22 cellular contexts compared by ENCODE assay signal in the genomic region with DNA sequence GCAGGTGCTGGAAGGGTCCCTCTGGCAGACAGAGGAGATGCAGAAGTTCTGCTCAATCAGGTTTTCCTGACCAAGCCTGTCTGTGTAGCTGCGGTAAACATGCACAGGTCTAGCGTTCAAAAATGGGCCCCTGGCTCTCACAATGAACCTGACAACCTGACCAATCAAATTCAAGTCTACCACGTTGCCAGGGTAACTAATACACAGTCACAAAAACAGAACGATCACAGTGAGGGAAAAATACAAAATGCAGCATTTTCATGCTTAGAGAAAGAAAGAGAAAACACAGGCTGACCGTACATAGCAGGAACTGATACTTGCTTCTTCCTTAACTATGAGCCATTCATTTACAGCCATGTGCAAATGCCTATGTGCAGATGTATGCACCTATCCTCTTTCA.
A peak's percentile ranks its signal among the peaks of the same experiment; 100 is the strongest.
DNase-seq lines count a peak whose midpoint lies in the region; ATAC-seq and TF ChIP-seq lines count a peak whose summit lies in the region.
"Had no signal": no experiment of that assay in that cellular context is flagged by ENCODE, and none has a peak within 500 bp of the region (broad histone marks: within the 10 kb centered on the region; RNA-seq: fewer than 3 reads in every experiment).

No MANE protein-coding gene starts in this region.

- no peaks in the 10 kb centered on the region for H3K9me3 ChIP-seq in sigmoid colon
- H3K9me3 ChIP-seq: heart right ventricle had no signal

- H3K36me3 Mint-ChIP-seq in brain = no peaks in the 10 kb centered on the region
- no peaks in the 10 kb centered on the region for H3K36me3 Mint-ChIP-seq in stimulated activated effector memory CD8-positive, alpha-beta T cell treated with anti-CD3 and anti-CD28 coated beads, Interleukin-12 subunit alpha, Interleukin-12 subunit beta, amount 100 ng/mL, for 72 hours
- H3K36me3 Mint-ChIP-seq: stimulated activated memory B cell treated with anti-CD40 and anti-IgM and Interleukin-4, amounts not matched to agents 10 μg/mL and 1 μg/mL and 100 μg/mL, for 72 hours had no signal

- intact Hi-C loops in sigmoid colon (cut with DNase I) = no loop called here

- H3K27ac ChIP-seq in sigmoid colon = no peak overlapping the region
- H3K27ac ChIP-seq: heart right ventricle had no signal

- TF ChIP-seq CTCF in brain (conservative IDR thresholded peaks at IDR 0.05) = no peak
- no peak for TF ChIP-seq CTCF in sigmoid colon (IDR thresholded peaks at IDR 0.05)

- H3K4me1 ChIP-seq in sigmoid colon = peaks cover 0 to 3% (median 0%) of the 10 kb centered on the region in 4 donors
- H3K4me1 ChIP-seq: heart right ventricle had no signal

- H3K9me3 Mint-ChIP-seq in brain = no peaks in the 10 kb centered on the region
- H3K9me3 Mint-ChIP-seq in stimulated activated effector memory CD8-positive, alpha-beta T cell treated with anti-CD3 and anti-CD28 coated beads, Interleukin-12 subunit alpha, Interleukin-12 subunit beta, amount 100 ng/mL, for 72 hours = no peaks in the 10 kb centered on the region
- H3K9me3 Mint-ChIP-seq: activated CD4-positive, alpha-beta memory T cell treated with anti-CD3 and anti-CD28 coated beads, Interleukin-2, amount 10 ng/mL, durations not matched to agents 7 days and 5 days; activated naive CD8-positive, alpha-beta T cell treated with anti-CD3 and anti-CD28 coated beads, Interleukin-2, amount 50 U/mL, for 24 hours; stimulated activated memory B cell treated with anti-CD40 and anti-IgM and Interleukin-4, amounts not matched to agents 10 μg/mL and 1 μg/mL and 100 μg/mL, for 72 hours had no signal

- no peak overlapping the region for H3K4me3 ChIP-seq in sigmoid colon
- H3K4me3 ChIP-seq: heart right ventricle, smooth muscle cell had no signal

- no peaks in the 10 kb centered on the region for H3K27me3 ChIP-seq in sigmoid colon

- no peak for TF ChIP-seq POLR2A in sigmoid colon (IDR thresholded peaks at IDR 0.05)

- peaks cover 3% of the 10 kb centered on the region for H3K27me3 Mint-ChIP-seq in brain
- H3K27me3 Mint-ChIP-seq: activated CD4-positive, alpha-beta memory T cell treated with anti-CD3 and anti-CD28 coated beads, Interleukin-2, amount 10 ng/mL, durations not matched to agents 7 days and 5 days; activated naive CD8-positive, alpha-beta T cell treated with anti-CD3 and anti-CD28 coated beads, Interleukin-2, amount 50 U/mL, for 24 hours had no signal

- peak; percentile 21 for ATAC-seq in stimulated activated effector memory CD8-positive, alpha-beta T cell treated with anti-CD3 and anti-CD28 coated beads, Interleukin-12 subunit alpha, Interleukin-12 subunit beta, amount 100 ng/mL, for 72 hours
- ATAC-seq in HG02973 (IDR thresholded peaks at IDR 0.05; ENCODE audit: unreplicated experiment) = no peak
- ATAC-seq: activated CD4-positive, CD25-positive, alpha-beta regulatory T cell treated with anti-CD3 and anti-CD28 coated beads, Interleukin-2, amount 50 U/mL, for 24 hours; activated naive CD8-positive, alpha-beta T cell treated with anti-CD3 and anti-CD28 coated beads, Interleukin-2, amount 50 U/mL, for 24 hours; HCT116; heart right ventricle; left cardiac atrium; stimulated activated memory B cell treated with anti-CD40 and anti-IgM and Interleukin-4, amounts not matched to agents 10 μg/mL and 1 μg/mL and 100 μg/mL, for 72 hours had no signal

- H3K27ac Mint-ChIP-seq in brain = peak overlapping the region in 3 of 5 experiments; percentile 40 to 68 (median 59)
- H3K27ac Mint-ChIP-seq in stimulated activated effector memory CD8-positive, alpha-beta T cell treated with anti-CD3 and anti-CD28 coated beads, Interleukin-12 subunit alpha, Interleukin-12 subunit beta, amount 100 ng/mL, for 72 hours = no peak overlapping the region
- H3K27ac Mint-ChIP-seq: activated CD4-positive, alpha-beta memory T cell treated with anti-CD3 and anti-CD28 coated beads, Interleukin-2, amount 10 ng/mL, durations not matched to agents 7 days and 5 days; activated naive CD8-positive, alpha-beta T cell treated with anti-CD3 and anti-CD28 coated beads, Interleukin-2, amount 50 U/mL, for 24 hours; B cell; stimulated activated memory B cell treated with anti-CD40 and anti-IgM and Interleukin-4, amounts not matched to agents 10 μg/mL and 1 μg/mL and 100 μg/mL, for 72 hours had no signal

- DNase-seq in NOMO-1 treated with DMSO at 0.1 percent for 48 hours (lab: John Stamatoyannopoulos, UW; ENCODE audit: unreplicated experiment) (peak; percentile 26), NOMO-1 treated with dmso at 0.1 percent for 144 hours (lab: John Stamatoyannopoulos, UW; ENCODE audit: unreplicated experiment) (no peak), NAMALWA (ENCODE audit: low spot score) (peak; percentile 1), HT-29 (ENCODE audit: low spot score) (no peak), sigmoid colon (no peak)
- DNase-seq in stimulated activated effector memory CD8-positive, alpha-beta T cell treated with anti-CD3 and anti-CD28 coated beads, Interleukin-12 subunit alpha, Interleukin-12 subunit beta, amount 100 ng/mL, for 72 hours (ENCODE audit: low spot score in 2 of 2) = no peak
- DNase-seq: activated CD4-positive, alpha-beta memory T cell treated with anti-CD3 and anti-CD28 coated beads, Interleukin-2, amount 10 ng/mL, durations not matched to agents 7 days and 5 days; activated effector memory CD4-positive, alpha-beta T cell treated with anti-CD3 and anti-CD28 coated beads, Interleukin-2, amount 50 U/mL, for 16 hours; activated naive CD8-positive, alpha-beta T cell treated with anti-CD3 and anti-CD28 coated beads, Interleukin-2, amount 50 U/mL, for 24 hours; effector CD4-positive, alpha-beta T cell; heart right ventricle; KBM-7; left cardiac atrium; NCI-H1694; SHP77 treated with DMSO at 0.1 percent for 48 hours had no signal

- H3K4me3 Mint-ChIP-seq in brain = peak overlapping the region in 3 of 5 experiments; percentile 9 to 36 (median 13)
- no peak overlapping the region for H3K4me3 Mint-ChIP-seq in stimulated activated effector memory CD8-positive, alpha-beta T cell treated with anti-CD3 and anti-CD28 coated beads, Interleukin-12 subunit alpha, Interleukin-12 subunit beta, amount 100 ng/mL, for 72 hours
- H3K4me3 Mint-ChIP-seq: activated CD4-positive, alpha-beta memory T cell treated with anti-CD3 and anti-CD28 coated beads, Interleukin-2, amount 10 ng/mL, durations not matched to agents 7 days and 5 days; activated naive CD8-positive, alpha-beta T cell treated with anti-CD3 and anti-CD28 coated beads, Interleukin-2, amount 50 U/mL, for 24 hours; B cell; stimulated activated memory B cell treated with anti-CD40 and anti-IgM and Interleukin-4, amounts not matched to agents 10 μg/mL and 1 μg/mL and 100 μg/mL, for 72 hours had no signal

- 24 to 49% methylated on average over 5 of the region's 5 CpGs for WGBS in sigmoid colon, 2 donors

- H3K4me1 Mint-ChIP-seq in brain = peaks cover 41% of the 10 kb centered on the region
- peaks cover 7% of the 10 kb centered on the region for H3K4me1 Mint-ChIP-seq in stimulated activated effector memory CD8-positive, alpha-beta T cell treated with anti-CD3 and anti-CD28 coated beads, Interleukin-12 subunit alpha, Interleukin-12 subunit beta, amount 100 ng/mL, for 72 hours
- H3K4me1 Mint-ChIP-seq: activated CD4-positive, alpha-beta memory T cell treated with anti-CD3 and anti-CD28 coated beads, Interleukin-2, amount 10 ng/mL, durations not matched to agents 7 days and 5 days; B cell had no signal

- no peak for TF ChIP-seq EP300 in sigmoid colon (IDR thresholded peaks at IDR 0.05)

- H3K36me3 ChIP-seq in sigmoid colon = no peaks in the 10 kb centered on the region
- H3K36me3 ChIP-seq: heart right ventricle had no signal

Comparison
In these comparisons a context has a peak if more than half of its experiments do, and no peak if none do; other contexts are left out.
1. DNase-seq: peak in NOMO-1 treated with DMSO at 0.1 percent for 48 hours (single experiment) and NAMALWA (single experiment); none in NOMO-1 treated with dmso at 0.1 percent for 144 hours (single experiment), stimulated activated effector memory CD8-positive, alpha-beta T cell treated with anti-CD3 and anti-CD28 coated beads, Interleukin-12 subunit alpha, Interleukin-12 subunit beta, amount 100 ng/mL, for 72 hours (0 of 2), HT-29 (single experiment) and sigmoid colon (single experiment).